31 cellular contexts compared by ENCODE assay signal in genomic region chr13:82993417-82993816, GRCh38.
"Had no signal": no experiment of that assay in that cellular context is flagged by ENCODE, and none has a peak within 500 bp of the region (broad histone marks: within the 10 kb centered on the region; RNA-seq: fewer than 3 reads in every experiment).

No MANE protein-coding gene starts in this region.

- H3K9me3 Mint-ChIP-seq: effector memory CD8-positive, alpha-beta T cell; nephron progenitor cell had no signal

- FAIRE-seq: urothelium cell line had no signal

- ATAC-seq: activated CD8-positive, alpha-beta T cell treated with anti-CD3 and anti-CD28 coated beads for 36 hours; activated T-cell treated with anti-CD3 and anti-CD28 coated beads, Interleukin-2, amount 50 U/mL, for 4 hours; activated T-helper 17 cell treated with anti-CD3 and anti-CD28 coated beads, Interleukin-2, amount 50 U/mL, for 72 hours; effector memory CD8-positive, alpha-beta T cell; heart right ventricle; left lung; lower lobe of right lung; pancreas; sciatic nerve; stimulated activated naive CD8-positive, alpha-beta T cell treated with anti-CD3 and anti-CD28 coated beads, Interleukin-15, Interleukin-2, amounts not matched to agents 100 U/mL and 50 U/mL, for 24 hours had no signal

- H3K4me3 ChIP-seq: esophagus squamous epithelium, heart right ventricle, left lung, lower lobe of right lung, pancreas, prostate gland, skin epidermis, thoracic aorta had no signal

- H3K27me3 Mint-ChIP-seq: activated B cell treated with CpG ODN at 0.5 μM for 24 hours; activated CD8-positive, alpha-beta T cell treated with anti-CD3 and anti-CD28 coated beads for 36 hours; activated T-helper 17 cell treated with anti-CD3 and anti-CD28 coated beads, Interleukin-2, amount 50 U/mL, for 72 hours; effector memory CD8-positive, alpha-beta T cell; naive B cell had no signal

- H3K27ac Mint-ChIP-seq: activated B cell treated with CpG ODN at 0.5 μM for 24 hours; activated CD8-positive, alpha-beta T cell treated with anti-CD3 and anti-CD28 coated beads for 36 hours; activated T-helper 17 cell treated with anti-CD3 and anti-CD28 coated beads, Interleukin-2, amount 50 U/mL, for 72 hours; effector memory CD8-positive, alpha-beta T cell; naive B cell; nephron progenitor cell had no signal

- H3K9me3 ChIP-seq: esophagus squamous epithelium, heart right ventricle, lower lobe of right lung, pancreas, prostate gland, thoracic aorta had no signal

- H3K4me1 ChIP-seq: esophagus squamous epithelium, heart right ventricle, left lung, lower lobe of right lung, pancreas, prostate gland had no signal

- H3K4me1 Mint-ChIP-seq: activated B cell treated with CpG ODN at 0.5 μM for 24 hours; activated T-helper 17 cell treated with anti-CD3 and anti-CD28 coated beads, Interleukin-2, amount 50 U/mL, for 72 hours; naive B cell; nephron progenitor cell had no signal

- H3K27ac ChIP-seq: esophagus squamous epithelium, heart right ventricle, left lung, lower lobe of right lung, pancreas, prostate gland, skin epidermis, thoracic aorta had no signal

- H3K4me3 Mint-ChIP-seq: activated B cell treated with CpG ODN at 0.5 μM for 24 hours; activated CD8-positive, alpha-beta T cell treated with anti-CD3 and anti-CD28 coated beads for 36 hours; activated T-cell treated with anti-CD3 and anti-CD28 coated beads, Interleukin-2, amount 50 U/mL, for 4 hours; activated T-helper 17 cell treated with anti-CD3 and anti-CD28 coated beads, Interleukin-2, amount 50 U/mL, for 72 hours; effector memory CD8-positive, alpha-beta T cell; naive B cell; nephron progenitor cell had no signal

- H3K36me3 Mint-ChIP-seq: naive B cell had no signal

- H3K36me3 ChIP-seq: esophagus squamous epithelium, heart right ventricle, left lung, lower lobe of right lung, pancreas, prostate gland, thoracic aorta had no signal

- DNase-seq: activated B cell treated with CpG ODN at 0.5 μM for 24 hours; activated CD4-positive, alpha-beta T cell treated with anti-CD3 and anti-CD28 coated beads, Interleukin-2, amount 50 U/mL, for 1 hour; activated CD8-positive, alpha-beta T cell treated with anti-CD3 and anti-CD28 coated beads for 36 hours; activated gamma-delta T cell treated with Interleukin-2 at 50 U/mL for 16 hours; activated naive CD4-positive, alpha-beta T cell treated with anti-CD3 and anti-CD28 coated beads, Interleukin-2, amount 50 U/mL, for 16 hours; activated T-cell treated with anti-CD3 and anti-CD28 coated beads, Interleukin-2, amount 50 U/mL, for 4 hours; amniotic stem cell; caudate nucleus; cortex of kidney; effector memory CD8-positive, alpha-beta T cell; esophagus squamous epithelium; foreskin melanocyte; heart right ventricle; kidney glomerular epithelial cell; left lung; lower lobe of right lung; naive B cell; nephron progenitor cell; nucleus accumbens; pancreas; retina; stimulated activated CD4-positive, alpha-beta T cell treated with anti-CD3 and anti-CD28 coated beads, Interleukin-12 subunit alpha, Interleukin-12 subunit beta, amount 100 ng/mL, for 4 hours; stimulated activated CD4-positive, alpha-beta T cell treated with anti-CD3 and anti-CD28 coated beads, Interleukin-4, amount 100 ng/mL, for 1 hour; stimulated activated naive CD8-positive, alpha-beta T cell treated with anti-CD3 and anti-CD28 coated beads, Interleukin-15, Interleukin-2, amounts not matched to agents 100 U/mL and 50 U/mL, for 24 hours; trophoblast cell had no signal

- H3K27me3 ChIP-seq: esophagus squamous epithelium, heart right ventricle, left lung, pancreas had no signal
